1 cellular context compared by ENCODE assay signal in the genomic region with DNA sequence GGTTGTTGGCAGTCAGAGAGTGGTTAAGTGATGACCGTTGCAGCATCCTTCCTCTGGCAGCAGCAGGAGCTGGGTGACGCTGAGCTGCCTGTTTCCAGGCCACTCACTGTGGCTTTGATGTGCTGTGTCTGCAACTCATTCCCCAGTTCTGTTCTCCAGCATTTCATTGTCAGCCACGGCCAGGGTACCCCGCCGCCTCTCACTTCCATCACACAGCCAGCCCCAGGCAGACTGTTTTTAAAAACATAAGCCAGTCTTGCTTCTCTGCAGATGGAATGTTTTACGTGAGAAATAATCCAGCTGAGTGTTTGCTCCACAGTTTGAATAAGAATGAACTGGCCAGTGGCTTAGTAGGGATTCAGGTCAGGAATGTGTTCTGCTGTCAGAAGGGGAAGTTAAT.
TF ChIP-seq lines count a peak whose summit lies in the region.

No MANE protein-coding gene starts in this region.

TF ChIP-seq in SK-N-SH treated with all-trans-retinoic acid at 6 μM for 48 hours, 23 proteins besides CTCF, POLR2A, EP300 and RAD21 (continued from another document):
- TF ChIP-seq PPARA (CRISPR knock-in tag; IDR thresholded peaks at IDR 0.05; ENCODE audit: borderline replicate concordance), result no peak
- TF ChIP-seq TOX (CRISPR knock-in tag; IDR thresholded peaks at IDR 0.05; ENCODE audit: borderline replicate concordance), result no peak
- TF ChIP-seq RARB (CRISPR knock-in tag; IDR thresholded peaks at IDR 0.05), result no peak
- no peak for TF ChIP-seq OSR1 (CRISPR knock-in tag; IDR thresholded peaks at IDR 0.05)
- TF ChIP-seq CSDC2 (CRISPR knock-in tag; IDR thresholded peaks at IDR 0.05), result 0 out of 2 replicates have a peak, but pooled peaks have one; percentile 53
- TF ChIP-seq ARNTL (CRISPR knock-in tag; IDR thresholded peaks at IDR 0.05; ENCODE audit: borderline replicate concordance, low read depth), result no peak
- no peak for TF ChIP-seq ZFP3 (CRISPR knock-in tag; IDR thresholded peaks at IDR 0.05)
